1 cellular context compared by ENCODE assay signal in genomic region chr19:305240-306150, GRCh38.
TF ChIP-seq lines count a peak whose summit lies in the region.

No MANE protein-coding gene starts in this region.

TF ChIP-seq in SK-N-SH, 30 proteins besides CTCF, POLR2A, EP300 and RAD21 (continued from another document):
- TF ChIP-seq MEF2A (IDR thresholded peaks at IDR 0.05; ENCODE audit: borderline replicate concordance, low read depth): no peak
- no peak for TF ChIP-seq FOSL2 (IDR thresholded peaks at IDR 0.05; ENCODE audit: borderline replicate concordance, low read depth)
- no peak for TF ChIP-seq RXRA (IDR thresholded peaks at IDR 0.05; ENCODE audit: borderline replicate concordance, low read depth)
- no peak for TF ChIP-seq GATA2 (CRISPR knock-in tag; IDR thresholded peaks at IDR 0.05)
- TF ChIP-seq TEAD4 (IDR thresholded peaks at IDR 0.05; ENCODE audit: borderline replicate concordance, insufficient read depth): no peak
TF ChIP-seq in SK-N-SH: peak in this region for 0.
